1 cellular context compared by ENCODE assay signal in the genomic region with DNA sequence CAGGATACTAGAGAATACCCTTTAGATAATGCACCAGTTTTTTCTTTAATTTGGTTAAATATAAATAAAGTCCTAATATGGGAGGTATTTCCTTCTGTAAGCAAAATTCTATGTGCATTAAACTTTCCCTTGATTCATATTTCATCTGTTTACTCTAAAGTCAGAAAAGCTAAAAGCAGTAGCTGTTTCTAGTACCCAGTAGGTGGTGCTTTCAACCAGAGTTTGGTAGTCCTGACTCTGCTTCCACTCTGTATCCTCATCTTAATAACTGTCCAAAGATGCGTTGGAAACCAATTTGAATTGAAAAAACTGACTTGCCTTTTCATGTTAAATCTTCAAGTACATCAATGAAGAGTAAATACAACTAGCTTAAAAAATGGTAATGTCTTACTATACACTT.
TF ChIP-seq lines count a peak whose summit lies in the region.

No MANE protein-coding gene starts in this region.

TF ChIP-seq in K562, 482 proteins besides CTCF, POLR2A, EP300 and RAD21 (continued from another document):
- TF ChIP-seq, protein P1, sequence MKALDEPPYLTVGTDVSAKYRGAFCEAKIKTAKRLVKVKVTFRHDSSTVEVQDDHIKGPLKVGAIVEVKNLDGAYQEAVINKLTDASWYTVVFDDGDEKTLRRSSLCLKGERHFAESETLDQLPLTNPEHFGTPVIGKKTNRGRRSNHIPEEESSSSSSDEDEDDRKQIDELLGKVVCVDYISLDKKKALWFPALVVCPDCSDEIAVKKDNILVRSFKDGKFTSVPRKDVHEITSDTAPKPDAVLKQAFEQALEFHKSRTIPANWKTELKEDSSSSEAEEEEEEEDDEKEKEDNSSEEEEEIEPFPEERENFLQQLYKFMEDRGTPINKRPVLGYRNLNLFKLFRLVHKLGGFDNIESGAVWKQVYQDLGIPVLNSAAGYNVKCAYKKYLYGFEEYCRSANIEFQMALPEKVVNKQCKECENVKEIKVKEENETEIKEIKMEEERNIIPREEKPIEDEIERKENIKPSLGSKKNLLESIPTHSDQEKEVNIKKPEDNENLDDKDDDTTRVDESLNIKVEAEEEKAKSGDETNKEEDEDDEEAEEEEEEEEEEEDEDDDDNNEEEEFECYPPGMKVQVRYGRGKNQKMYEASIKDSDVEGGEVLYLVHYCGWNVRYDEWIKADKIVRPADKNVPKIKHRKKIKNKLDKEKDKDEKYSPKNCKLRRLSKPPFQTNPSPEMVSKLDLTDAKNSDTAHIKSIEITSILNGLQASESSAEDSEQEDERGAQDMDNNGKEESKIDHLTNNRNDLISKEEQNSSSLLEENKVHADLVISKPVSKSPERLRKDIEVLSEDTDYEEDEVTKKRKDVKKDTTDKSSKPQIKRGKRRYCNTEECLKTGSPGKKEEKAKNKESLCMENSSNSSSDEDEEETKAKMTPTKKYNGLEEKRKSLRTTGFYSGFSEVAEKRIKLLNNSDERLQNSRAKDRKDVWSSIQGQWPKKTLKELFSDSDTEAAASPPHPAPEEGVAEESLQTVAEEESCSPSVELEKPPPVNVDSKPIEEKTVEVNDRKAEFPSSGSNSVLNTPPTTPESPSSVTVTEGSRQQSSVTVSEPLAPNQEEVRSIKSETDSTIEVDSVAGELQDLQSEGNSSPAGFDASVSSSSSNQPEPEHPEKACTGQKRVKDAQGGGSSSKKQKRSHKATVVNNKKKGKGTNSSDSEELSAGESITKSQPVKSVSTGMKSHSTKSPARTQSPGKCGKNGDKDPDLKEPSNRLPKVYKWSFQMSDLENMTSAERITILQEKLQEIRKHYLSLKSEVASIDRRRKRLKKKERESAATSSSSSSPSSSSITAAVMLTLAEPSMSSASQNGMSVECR (CRISPR knock-in tag; IDR thresholded peaks at IDR 0.05), result no peak
- TF ChIP-seq EWSR1 (IDR thresholded peaks at IDR 0.05; ENCODE audit: borderline replicate concordance, low read depth, partially characterized antibody), result no peak
- TF ChIP-seq NFE2L1 (tag; IDR thresholded peaks at IDR 0.05; ENCODE audit: borderline replicate concordance, low read depth), result no peak
- TF ChIP-seq ZNF3 (CRISPR knock-in tag; IDR thresholded peaks at IDR 0.05), result no peak
